33 cellular contexts compared by ENCODE assay signal in the genomic region with DNA sequence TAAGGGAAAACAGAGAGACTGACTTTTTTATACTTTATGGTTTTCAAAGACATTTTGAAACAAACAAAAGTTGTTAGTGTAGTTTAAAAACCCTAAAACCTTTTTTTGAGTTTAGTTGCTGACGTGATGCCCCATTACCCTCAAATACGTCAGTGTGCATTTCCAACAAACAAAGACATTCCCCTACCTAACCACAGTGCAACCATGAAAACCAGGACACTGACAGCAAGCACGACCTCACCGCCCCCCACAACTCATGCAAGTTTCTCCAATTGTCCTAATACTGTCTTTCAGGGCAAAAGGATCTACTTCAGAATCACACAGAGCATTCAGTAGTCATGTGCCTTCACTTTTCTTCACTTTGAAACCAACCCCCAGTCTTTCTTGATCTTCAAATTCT.
"Had no signal": no experiment of that assay in that cellular context is flagged by ENCODE, and none has a peak within 500 bp of the region (broad histone marks: within the 10 kb centered on the region; RNA-seq: fewer than 3 reads in every experiment).

No MANE protein-coding gene starts in this region.

- H3K4me3 Mint-ChIP-seq: activated naive CD4-positive, alpha-beta T cell treated with anti-CD3 and anti-CD28 coated beads, Interleukin-2, amount 10 ng/mL, durations not matched to agents 7 days and 5 days; activated naive CD8-positive, alpha-beta T cell treated with anti-CD3 and anti-CD28 coated beads, Interleukin-2, amount 10 ng/mL, durations not matched to agents 7 days and 5 days; natural killer cell; stimulated activated naive CD8-positive, alpha-beta T cell treated with anti-CD3 and anti-CD28 coated beads, Interleukin-15, Interleukin-2, amounts not matched to agents 100 ng/mL and 50 ng/mL, for 24 hours; T-helper 1 cell treated with Interleukin-12 subunit alpha and Interleukin-12 subunit beta and Interleukin-4 antibody, amounts not matched to agents 30 μg/mL and 1 μg/mL, for 36 hours had no signal

- H3K27ac Mint-ChIP-seq: activated naive CD4-positive, alpha-beta T cell treated with anti-CD3 and anti-CD28 coated beads, Interleukin-2, amount 10 ng/mL, durations not matched to agents 7 days and 5 days; activated naive CD8-positive, alpha-beta T cell treated with anti-CD3 and anti-CD28 coated beads, Interleukin-2, amount 10 ng/mL, durations not matched to agents 7 days and 5 days; natural killer cell; progenitor cell of endocrine pancreas; stimulated activated naive CD8-positive, alpha-beta T cell treated with anti-CD3 and anti-CD28 coated beads, Interleukin-15, Interleukin-2, amounts not matched to agents 100 ng/mL and 50 ng/mL, for 24 hours; T-helper 1 cell treated with Interleukin-12 subunit alpha and Interleukin-12 subunit beta and Interleukin-4 antibody, amounts not matched to agents 30 μg/mL and 1 μg/mL, for 36 hours had no signal

- H3K27me3 ChIP-seq: body of pancreas, left lung had no signal

- H3K36me3 Mint-ChIP-seq: activated naive CD4-positive, alpha-beta T cell treated with anti-CD3 and anti-CD28 coated beads, Interleukin-2, amount 10 ng/mL, durations not matched to agents 7 days and 5 days; activated naive CD8-positive, alpha-beta T cell treated with anti-CD3 and anti-CD28 coated beads, Interleukin-2, amount 10 ng/mL, durations not matched to agents 7 days and 5 days; natural killer cell had no signal

- H3K4me3 ChIP-seq: body of pancreas, esophagus squamous epithelium, left lung, lower lobe of right lung, skin epidermis, thoracic aorta had no signal

- H3K9me3 ChIP-seq: body of pancreas, lower lobe of right lung had no signal

- DNase-seq: activated CD4-positive, alpha-beta T cell treated with anti-CD3 and anti-CD28 coated beads for 48 hours; activated CD4-positive, alpha-beta T cell treated with anti-CD3 and anti-CD28 coated beads, Interleukin-2, amount 50 U/mL, for 48 hours; activated CD8-positive, alpha-beta memory T cell treated with anti-CD3 and anti-CD28 coated beads for 24 hours; activated gamma-delta T cell; activated naive CD4-positive, alpha-beta T cell treated with anti-CD3 and anti-CD28 coated beads, Interleukin-2, amount 10 ng/mL, durations not matched to agents 7 days and 5 days; activated naive CD8-positive, alpha-beta T cell treated with anti-CD3 and anti-CD28 coated beads, Interleukin-2, amount 10 ng/mL, durations not matched to agents 7 days and 5 days; activated T-cell treated with anti-CD3 and anti-CD28 coated beads, Interleukin-2, amount 50 U/mL, for 1 hour; body of pancreas; dermis blood vessel endothelial cell; effector CD4-positive, alpha-beta T cell; esophagus squamous epithelium; glutamatergic neuron; islet precursor cell; left lung; lower lobe of right lung; mesendoderm; natural killer cell; retina; stimulated activated CD4-positive, alpha-beta T cell treated with anti-CD3 and anti-CD28 coated beads, Interleukin-12 subunit alpha, Interleukin-12 subunit beta, amount 100 ng/mL, for 4 hours; stimulated activated CD4-positive, alpha-beta T cell treated with anti-CD3 and anti-CD28 coated beads, Interleukin-4, amount 100 ng/mL, for 1 hour; T-helper 9 cell; trophoblast cell had no signal

- H3K4me1 Mint-ChIP-seq: activated naive CD4-positive, alpha-beta T cell treated with anti-CD3 and anti-CD28 coated beads, Interleukin-2, amount 10 ng/mL, durations not matched to agents 7 days and 5 days; activated naive CD8-positive, alpha-beta T cell treated with anti-CD3 and anti-CD28 coated beads, Interleukin-2, amount 10 ng/mL, durations not matched to agents 7 days and 5 days; natural killer cell had no signal

- H3K4me1 ChIP-seq: body of pancreas, esophagus squamous epithelium, left lung, lower lobe of right lung had no signal

- H3K36me3 ChIP-seq: esophagus squamous epithelium, left lung, lower lobe of right lung, thoracic aorta had no signal

- H3K27ac ChIP-seq: body of pancreas, esophagus squamous epithelium, left lung, lower lobe of right lung, skin epidermis, thoracic aorta, VCaP had no signal

- H3K9me3 Mint-ChIP-seq: activated naive CD4-positive, alpha-beta T cell treated with anti-CD3 and anti-CD28 coated beads, Interleukin-2, amount 10 ng/mL, durations not matched to agents 7 days and 5 days; activated naive CD8-positive, alpha-beta T cell treated with anti-CD3 and anti-CD28 coated beads, Interleukin-2, amount 10 ng/mL, durations not matched to agents 7 days and 5 days; stimulated activated naive CD8-positive, alpha-beta T cell treated with anti-CD3 and anti-CD28 coated beads, Interleukin-15, Interleukin-2, amounts not matched to agents 100 ng/mL and 50 ng/mL, for 24 hours; T-helper 1 cell treated with Interleukin-12 subunit alpha and Interleukin-12 subunit beta and Interleukin-4 antibody, amounts not matched to agents 30 μg/mL and 1 μg/mL, for 36 hours had no signal

- FAIRE-seq: colon, frontal cortex, TTC549, urothelium cell line had no signal

- ATAC-seq: body of pancreas, left lung, lower lobe of right lung, natural killer cell, sciatic nerve had no signal
